9 cellular contexts compared by ENCODE assay signal in genomic region chr1:94094466-94095111, GRCh38. TPM values are rescaled to one million over a fixed set of nuclear protein-coding genes. Genes with fewer than 3 reads are reported as not detected.
DNase-seq lines count a peak whose midpoint lies in the region; ATAC-seq and TF ChIP-seq lines count a peak whose summit lies in the region.
"Had no signal": no experiment of that assay in that cellular context is flagged by ENCODE, and none has a peak within 500 bp of the region (broad histone marks: within the 10 kb centered on the region; RNA-seq: fewer than 3 reads in every experiment).

No MANE protein-coding gene starts in this region.

- peaks cover 9% of the 10 kb centered on the region for H3K4me1 Mint-ChIP-seq in Caco-2 (ENCODE audit: low read depth, unreplicated experiment)
- peaks cover 19% of the 10 kb centered on the region for H3K4me1 Mint-ChIP-seq in progenitor cell of endocrine pancreas (ENCODE audit: low read depth)
- H3K4me1 Mint-ChIP-seq in stimulated activated naive B cell treated with anti-CD40 and anti-IgM and Interleukin-4, amounts not matched to agents 10 μg/mL and 1 μg/mL and 100 μg/mL, for 72 hours: peaks cover 14 to 18% of the 10 kb centered on the region in 2 donors
- peaks cover 8% of the 10 kb centered on the region for H3K4me1 Mint-ChIP-seq in activated CD4-positive, alpha-beta memory T cell treated with anti-CD3 and anti-CD28 coated beads for 36 hours (ENCODE audit: low read depth)

- H3K4me3 ChIP-seq in Caco-2 (ENCODE audit: low read depth, low read length) (no peak overlapping the region), right atrium auricular region (peak overlapping the region in 1 of 2 donors; percentile 5)

- no peak overlapping the region for H3K4me3 Mint-ChIP-seq in Caco-2 (ENCODE audit: unreplicated experiment)
- no peak overlapping the region for H3K4me3 Mint-ChIP-seq in progenitor cell of endocrine pancreas (ENCODE audit: low read depth)
- H3K4me3 Mint-ChIP-seq in stimulated activated naive B cell treated with anti-CD40 and anti-IgM and Interleukin-4, amounts not matched to agents 10 μg/mL and 1 μg/mL and 100 μg/mL, for 72 hours: no peak overlapping the region
- no peak overlapping the region for H3K4me3 Mint-ChIP-seq in activated CD4-positive, alpha-beta memory T cell treated with anti-CD3 and anti-CD28 coated beads for 36 hours

- H3K9me3 ChIP-seq in Caco-2: no peaks in the 10 kb centered on the region
- no peaks in the 10 kb centered on the region for H3K9me3 ChIP-seq in right atrium auricular region

- no TSS peak for BruUV-seq in Caco-2 (replicated peaks; lab: Mats Ljungman, UMichigan)

- H3K4me1 ChIP-seq in Caco-2 (peaks cover 6% of the 10 kb centered on the region), right atrium auricular region (peaks cover 0 to 60% of the 10 kb centered on the region in 2 donors)

- TF ChIP-seq CTCF in Caco-2 (IDR thresholded peaks at IDR 0.05; ENCODE audit: insufficient read depth in 1 of 2, low read depth in 1 of 2, low read length in 1 of 2, severe bottlenecking in 1 of 2, unreplicated experiment in 1 of 2) (no peak), right atrium auricular region (IDR thresholded peaks at IDR 0.05) (no peak), progenitor cell of endocrine pancreas (IDR thresholded peaks at IDR 0.05; ENCODE audit: unreplicated experiment) (no peak)

- no peaks in the 10 kb centered on the region for H3K27me3 Mint-ChIP-seq in Caco-2 (ENCODE audit: insufficient read depth, unreplicated experiment)
- H3K27me3 Mint-ChIP-seq in progenitor cell of endocrine pancreas: peaks cover 4% of the 10 kb centered on the region
- H3K27me3 Mint-ChIP-seq in stimulated activated naive B cell treated with anti-CD40 and anti-IgM and Interleukin-4, amounts not matched to agents 10 μg/mL and 1 μg/mL and 100 μg/mL, for 72 hours: peaks cover 14 to 23% of the 10 kb centered on the region in 2 donors
- peaks cover 7% of the 10 kb centered on the region for H3K27me3 Mint-ChIP-seq in activated CD4-positive, alpha-beta memory T cell treated with anti-CD3 and anti-CD28 coated beads for 36 hours

- CTCF ChIA-PET in Caco-2 (lab: Charles Lee): interaction anchor here (1.0 kb wide), 1 partner anchor 242 kb away, joined by 3 read pairs; no protein-coding TSS in a partner anchor
- CTCF ChIA-PET in activated CD4-positive, alpha-beta memory T cell treated with anti-CD3 and anti-CD28 coated beads for 36 hours (lab: Charles Lee): no interaction called here

- no peaks in the 10 kb centered on the region for H3K27me3 ChIP-seq in Caco-2 (replicated peaks; ENCODE audit: control insufficient read depth, insufficient read depth, low read length)
- H3K27me3 ChIP-seq in right atrium auricular region: no peaks in the 10 kb centered on the region

- H3K27ac Mint-ChIP-seq in Caco-2 (ENCODE audit: unreplicated experiment) (peak overlapping the region; percentile 49), progenitor cell of endocrine pancreas (no peak overlapping the region)
- H3K27ac Mint-ChIP-seq in stimulated activated naive B cell treated with anti-CD40 and anti-IgM and Interleukin-4, amounts not matched to agents 10 μg/mL and 1 μg/mL and 100 μg/mL, for 72 hours: no peak overlapping the region
- H3K27ac Mint-ChIP-seq in activated CD4-positive, alpha-beta memory T cell treated with anti-CD3 and anti-CD28 coated beads for 36 hours: no peak overlapping the region

- H3K36me3 ChIP-seq in Caco-2 (ENCODE audit: control insufficient read depth, insufficient read depth, low read length) (no peaks in the 10 kb centered on the region), right atrium auricular region (no peaks in the 10 kb centered on the region)

- peak overlapping the region; percentile 62 to 83 for H3K27ac ChIP-seq in right atrium auricular region

- H3K9me3 Mint-ChIP-seq in Caco-2 (ENCODE audit: unreplicated experiment) (no peaks in the 10 kb centered on the region), progenitor cell of endocrine pancreas (ENCODE audit: low read depth) (no peaks in the 10 kb centered on the region)
- no peaks in the 10 kb centered on the region for H3K9me3 Mint-ChIP-seq in stimulated activated naive B cell treated with anti-CD40 and anti-IgM and Interleukin-4, amounts not matched to agents 10 μg/mL and 1 μg/mL and 100 μg/mL, for 72 hours
- no peaks in the 10 kb centered on the region for H3K9me3 Mint-ChIP-seq in activated CD4-positive, alpha-beta memory T cell treated with anti-CD3 and anti-CD28 coated beads for 36 hours

- DNase-seq in Caco-2: no peak
- peak in 45 of 56 donors; percentile 6 to 79 (median 41) for DNase-seq in amygdala (lab: John Stamatoyannopoulos, UW)
- DNase-seq in right atrium auricular region (ENCODE audit: low spot score): peak; percentile 88
- DNase-seq in pulmonary artery endothelial cell (ENCODE audit: low read depth, low spot score): peak; percentile 90
- DNase-seq in SIG-M5 treated with dmso at 0.1 percent for 504 hours (lab: John Stamatoyannopoulos, UW; ENCODE audit: unreplicated experiment): no peak
- DNase-seq in progenitor cell of endocrine pancreas (ENCODE audit: low spot score, unreplicated experiment): no peak
- no peak for DNase-seq in stimulated activated naive B cell treated with anti-CD40 and anti-IgM and Interleukin-4, amounts not matched to agents 10 μg/mL and 1 μg/mL and 100 μg/mL, for 72 hours
- no peak for DNase-seq in activated CD4-positive, alpha-beta memory T cell treated with anti-CD3 and anti-CD28 coated beads for 36 hours

- no peak for ATAC-seq in stimulated activated naive B cell treated with anti-CD40 and anti-IgM and Interleukin-4, amounts not matched to agents 10 μg/mL and 1 μg/mL and 100 μg/mL, for 72 hours (replicated peaks)

- intact Hi-C loops in Caco-2 (cut with micrococcal nuclease; ENCODE audit: unreplicated experiment): no loop called here
- intact Hi-C loops in activated CD4-positive, alpha-beta memory T cell treated with anti-CD3 and anti-CD28 coated beads for 36 hours (cut with micrococcal nuclease): no loop called here

- H3K36me3 Mint-ChIP-seq in Caco-2 (ENCODE audit: insufficient read depth, unreplicated experiment): no peaks in the 10 kb centered on the region
- H3K36me3 Mint-ChIP-seq in progenitor cell of endocrine pancreas (ENCODE audit: insufficient read depth): no peaks in the 10 kb centered on the region
- H3K36me3 Mint-ChIP-seq in stimulated activated naive B cell treated with anti-CD40 and anti-IgM and Interleukin-4, amounts not matched to agents 10 μg/mL and 1 μg/mL and 100 μg/mL, for 72 hours: no peaks in the 10 kb centered on the region
- H3K36me3 Mint-ChIP-seq in activated CD4-positive, alpha-beta memory T cell treated with anti-CD3 and anti-CD28 coated beads for 36 hours: no peaks in the 10 kb centered on the region

- POLR2A ChIA-PET in Caco-2 (lab: Charles Lee): interaction anchor here (0.6 kb wide), 1 partner anchor 13 kb away, joined by 3 read pairs; no protein-coding TSS in a partner anchor
- POLR2A ChIA-PET in activated CD4-positive, alpha-beta memory T cell treated with anti-CD3 and anti-CD28 coated beads for 36 hours (lab: Charles Lee): no interaction called here

RNA-seq across cellular contexts. Expression of gene ABCA4, which starts 26.4 kb away (rescaled TPM):
- 1.0 and 1.8 TPM in 2 replicates for total RNA-seq in Caco-2 (2022)
- under 1 TPM in 1 of 2 donors, not detected in 1; 0.51 TPM for total RNA-seq in right atrium auricular region
- total RNA-seq in pulmonary artery endothelial cell: 1.7 and 2.4 TPM in 2 replicates
- total RNA-seq in progenitor cell of endocrine pancreas: 0.86 and 2.0 TPM in 2 replicates
- total RNA-seq in activated CD4-positive, alpha-beta memory T cell treated with anti-CD3 and anti-CD28 coated beads for 36 hours: not detected
- total RNA-seq: T-helper 2 cell treated with Interferon-gamma antibody and Interleukin-4, amounts not matched to agents 100 ng/mL and 5 ng/mL, for 36 hours had no signal

Comparison
In these comparisons a context has a peak if more than half of its experiments do, and no peak if none do; other contexts are left out.
1. DNase-seq: peak in amygdala (45 of 56), right atrium auricular region (single experiment) and pulmonary artery endothelial cell (single experiment); none in Caco-2 (0 of 2), SIG-M5 treated with dmso at 0.1 percent for 504 hours (single experiment), progenitor cell of endocrine pancreas (single experiment), stimulated activated naive B cell treated with anti-CD40 and anti-IgM and Interleukin-4, amounts not matched to agents 10 μg/mL and 1 μg/mL and 100 μg/mL, for 72 hours (single experiment) and activated CD4-positive, alpha-beta memory T cell treated with anti-CD3 and anti-CD28 coated beads for 36 hours (single experiment).